ENCODE assay signal across 12 cellular contexts in the genomic region with DNA sequence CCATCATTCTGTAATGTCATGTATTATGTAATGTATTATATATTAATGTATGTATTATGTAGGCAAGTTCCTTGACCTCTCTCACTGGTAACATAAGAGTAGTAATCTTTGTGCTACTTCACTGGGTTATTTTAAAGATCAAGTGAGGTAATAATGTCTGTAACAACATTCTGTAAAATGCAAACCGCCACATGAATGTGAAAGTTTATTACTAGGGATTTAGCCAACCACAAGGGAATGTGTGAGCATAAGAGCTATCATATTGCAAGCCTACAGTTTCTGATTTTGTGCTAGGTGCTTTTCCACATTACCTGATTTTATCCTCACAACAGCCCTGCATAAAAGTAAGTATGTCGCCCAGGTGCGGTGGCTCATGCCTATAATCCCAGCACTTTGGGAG. TPM values are rescaled to one million over a fixed set of nuclear protein-coding genes. Genes with fewer than 3 reads are reported as not detected.
"Had no signal": no experiment of that assay in that cellular context is flagged by ENCODE, and none has a peak within 500 bp of the region (broad histone marks: within the 10 kb centered on the region; RNA-seq: fewer than 3 reads in every experiment).

No MANE protein-coding gene starts in this region.

RNA-seq across cellular contexts. Expression of gene RHD, which starts 52.1 kb away (rescaled TPM):
- total RNA-seq: activated B cell treated with CpG ODN at 0.5 μM for 24 hours; activated CD4-positive, alpha-beta memory T cell treated with anti-CD3 and anti-CD28 coated beads for 36 hours; activated CD4-positive, alpha-beta memory T cell treated with anti-CD3 and anti-CD28 coated beads, Interleukin-2, amount 10 ng/mL, durations not matched to agents 7 days and 5 days; activated CD4-positive, alpha-beta T cell treated with anti-CD3 and anti-CD28 coated beads for 36 hours; activated CD4-positive, alpha-beta T cell treated with anti-CD3 and anti-CD28 coated beads, Interleukin-2, amount 10 ng/mL, durations not matched to agents 24 days and 14 days; activated CD4-positive, alpha-beta T cell treated with anti-CD3 and anti-CD28 coated beads, Interleukin-2, amount 10 ng/mL, durations not matched to agents 7 days and 5 days; activated CD8-positive, alpha-beta memory T cell treated with anti-CD3 and anti-CD28 coated beads for 36 hours; activated CD8-positive, alpha-beta memory T cell treated with anti-CD3 and anti-CD28 coated beads, Interleukin-2, amount 10 ng/mL, durations not matched to agents 7 days and 5 days; activated CD8-positive, alpha-beta T cell treated with anti-CD3 and anti-CD28 coated beads for 36 hours; T-helper 1 cell treated with Interleukin-12 subunit alpha and Interleukin-12 subunit beta and Interleukin-4 antibody, amounts not matched to agents 30 ng/mL and 1 ng/mL, for 36 hours; T-helper 2 cell treated with Interferon-gamma antibody and Interleukin-4, amounts not matched to agents 100 ng/mL and 5 ng/mL, for 36 hours; WTC11 had no signal
